ENCODE assay signal across 1 cellular context in genomic region chr7:106736508-106737201, GRCh38.
TF ChIP-seq lines count a peak whose summit lies in the region.

No MANE protein-coding gene starts in this region.

TF ChIP-seq in WTC11, 78 proteins besides CTCF, POLR2A, EP300 and RAD21 (continued from another document):
- TF ChIP-seq ARID4B (CRISPR knock-in tag; IDR thresholded peaks at IDR 0.05; ENCODE audit: borderline replicate concordance) (no peak), ZNF263 (CRISPR knock-in tag; IDR thresholded peaks at IDR 0.05; ENCODE audit: low read depth) (no peak), RORB (CRISPR knock-in tag; IDR thresholded peaks at IDR 0.05) (no peak), JUN (CRISPR knock-in tag; IDR thresholded peaks at IDR 0.05) (no peak), ZNF138 (CRISPR knock-in tag; conservative IDR thresholded peaks at IDR 0.05) (no peak), IRF2 (CRISPR knock-in tag; IDR thresholded peaks at IDR 0.05; ENCODE audit: borderline replicate concordance, low read depth) (no peak)
